Comparison of ENCODE assay signal across 16 cellular contexts in genomic region chr2:160956243-160956802, GRCh38.
DNase-seq lines count a peak whose midpoint lies in the region; ATAC-seq and TF ChIP-seq lines count a peak whose summit lies in the region.
"Had no signal": no experiment of that assay in that cellular context is flagged by ENCODE, and none has a peak within 500 bp of the region (broad histone marks: within the 10 kb centered on the region; RNA-seq: fewer than 3 reads in every experiment).

No MANE protein-coding gene starts in this region.

- H4K20me1 ChIP-seq in DND-41 (ENCODE audit: insufficient read depth, low read length): no peaks in the 10 kb centered on the region

- H3K79me2 ChIP-seq in DND-41 (ENCODE audit: insufficient read depth, low read length): no peaks in the 10 kb centered on the region

- no peaks in the 10 kb centered on the region for H3K27me3 ChIP-seq in DND-41 (ENCODE audit: insufficient read depth, low read length, poor library complexity)
- H3K27me3 ChIP-seq: SJCRH30 had no signal

- H3K27me3 Mint-ChIP-seq in WTC11 (ENCODE audit: low read depth): no peaks in the 10 kb centered on the region

- H3K9me3 Mint-ChIP-seq in WTC11: 0 out of 2 replicates have a peak, but pooled peaks cover 6% of the 10 kb centered on the region
- H3K9me3 Mint-ChIP-seq: natural killer cell treated with Interleukin-12 subunit alpha and Interleukin-12 subunit beta and Interleukin-15 and Interleukin-18, amount 100 ng/mL, for 72 hours had no signal

- no peak overlapping the region for H3K9ac ChIP-seq in DND-41 (ENCODE audit: low read depth, low read length)

- H2AFZ ChIP-seq in DND-41 (ENCODE audit: low read depth, low read length): no peak overlapping the region

- H3K4me3 ChIP-seq in DND-41 (ENCODE audit: low read depth in 1 of 2, low read length in 2 of 2): no peak overlapping the region
- H3K4me3 ChIP-seq: SJCRH30 had no signal

- intact Hi-C loops in Right ventricle myocardium inferior (cut with DNase I): no loop called here
- intact Hi-C loops in sciatic nerve (cut with DNase I): no loop called here

- H3K27ac ChIP-seq in DND-41 (ENCODE audit: low read length): no peak overlapping the region
- H3K27ac ChIP-seq: SJCRH30 had no signal

- DNase-seq in DND-41: peak; percentile 20
- DNase-seq in WTC11 (ENCODE audit: low spot score): no peak
- peak; percentile 35 for DNase-seq in Right ventricle myocardium inferior (ENCODE audit: missing footprints)
- no peak for DNase-seq in sciatic nerve (ENCODE audit: low spot score)
- no peak for DNase-seq in stimulated activated naive CD8-positive, alpha-beta T cell treated with anti-CD3 and anti-CD28 coated beads, Interleukin-15, Interleukin-2, amounts not matched to agents 100 U/mL and 50 U/mL, for 24 hours
- no peak for DNase-seq in HUDEP-2 (lab: John Stamatoyannopoulos, UW; ENCODE audit: unreplicated experiment in 76 of 76)
- DNase-seq: activated naive CD4-positive, alpha-beta T cell treated with anti-CD3 and anti-CD28 coated beads, Interleukin-2, amount 50 U/mL, for 16 hours; DMS 273 treated with DMSO at 0.1 percent for 48 hours; NCI-H146; NCI-H82; SJCRH30; small intestine; trophoblast cell had no signal

- H3K4me1 Mint-ChIP-seq in WTC11: no peaks in the 10 kb centered on the region

- CTCF ChIA-PET in WTC11 (lab: Charles Lee): interaction anchor here (1.0 kb wide), 1 partner anchor 14 kb away, joined by 3 read pairs; no protein-coding TSS in a partner anchor

- POLR2A ChIA-PET in WTC11 (lab: Charles Lee): no interaction called here

- ATAC-seq in DND-41 (ENCODE audit: insufficient read depth, low read depth): peak; percentile 56; the same call in 2 of the 3 replicates
- peak; percentile 22; the same call in 1 of the 2 replicates for ATAC-seq in WTC11
- peak; percentile 40 for ATAC-seq in Right ventricle myocardium inferior
- ATAC-seq in sciatic nerve: peak; percentile 58
- no peak for ATAC-seq in stimulated activated naive CD8-positive, alpha-beta T cell treated with anti-CD3 and anti-CD28 coated beads, Interleukin-15, Interleukin-2, amounts not matched to agents 100 U/mL and 50 U/mL, for 24 hours
- ATAC-seq in HG02678 (IDR thresholded peaks at IDR 0.05; ENCODE audit: unreplicated experiment): no peak
- ATAC-seq in HG03280 (IDR thresholded peaks at IDR 0.05; ENCODE audit: unreplicated experiment): no peak
- ATAC-seq: natural killer cell treated with Interleukin-12 subunit alpha and Interleukin-12 subunit beta and Interleukin-15 and Interleukin-18, amount 100 ng/mL, for 72 hours had no signal

- H3K36me3 ChIP-seq in DND-41 (ENCODE audit: insufficient read depth, low read length): no peaks in the 10 kb centered on the region
- H3K36me3 ChIP-seq: SJCRH30 had no signal

- no peak overlapping the region for H3K27ac Mint-ChIP-seq in WTC11
- H3K27ac Mint-ChIP-seq: natural killer cell treated with Interleukin-12 subunit alpha and Interleukin-12 subunit beta and Interleukin-15 and Interleukin-18, amount 100 ng/mL, for 72 hours had no signal

- no peak overlapping the region for H3K4me2 ChIP-seq in DND-41 (ENCODE audit: insufficient read depth, low read length)

- H3K9me3 ChIP-seq in DND-41 (ENCODE audit: insufficient read depth, low read length, severe bottlenecking): no peaks in the 10 kb centered on the region
- H3K9me3 ChIP-seq: SJCRH30 had no signal

- H3K4me1 ChIP-seq in DND-41 (ENCODE audit: insufficient read depth, low read length): peaks cover 5% of the 10 kb centered on the region; the same call in 1 of the 2 replicates
- H3K4me1 ChIP-seq: SJCRH30 had no signal

- no peak for TF ChIP-seq CTCF in DND-41 (IDR thresholded peaks at IDR 0.05; ENCODE audit: borderline replicate concordance, extremely low read depth, low read length, poor library complexity, severe bottlenecking)
- no peak for TF ChIP-seq CTCF in WTC11 (IDR thresholded peaks at IDR 0.05)

- no peak overlapping the region for H3K4me3 Mint-ChIP-seq in WTC11
- H3K4me3 Mint-ChIP-seq: natural killer cell treated with Interleukin-12 subunit alpha and Interleukin-12 subunit beta and Interleukin-15 and Interleukin-18, amount 100 ng/mL, for 72 hours had no signal

- no peaks in the 10 kb centered on the region; the same call in 1 of the 2 replicates for H3K36me3 Mint-ChIP-seq in WTC11
- H3K36me3 Mint-ChIP-seq: natural killer cell treated with Interleukin-12 subunit alpha and Interleukin-12 subunit beta and Interleukin-15 and Interleukin-18, amount 100 ng/mL, for 72 hours had no signal

TF ChIP-seq in WTC11, 78 proteins besides CTCF, POLR2A, EP300 and RAD21:
- TF ChIP-seq FOXJ3 (CRISPR knock-in tag; IDR thresholded peaks at IDR 0.05; ENCODE audit: borderline replicate concordance) (no peak), NFYB (CRISPR knock-in tag; conservative IDR thresholded peaks at IDR 0.05; ENCODE audit: low read depth) (no peak), E2F1 (CRISPR knock-in tag; IDR thresholded peaks at IDR 0.05) (no peak), NR3C1 (CRISPR knock-in tag; conservative IDR thresholded peaks at IDR 0.05; ENCODE audit: low read depth) (no peak), MXD4 (CRISPR knock-in tag; IDR thresholded peaks at IDR 0.05; ENCODE audit: borderline replicate concordance) (no peak), STAT6 (CRISPR knock-in tag; conservative IDR thresholded peaks at IDR 0.05; ENCODE audit: low read depth) (no peak), MAX (CRISPR knock-in tag; IDR thresholded peaks at IDR 0.05) (no peak), ZSCAN18 (CRISPR knock-in tag; IDR thresholded peaks at IDR 0.05) (no peak)

Comparison
In these comparisons a context has a peak if more than half of its experiments do, and no peak if none do; other contexts are left out.
1. ATAC-seq: peak in DND-41 (single experiment), WTC11 (single experiment), Right ventricle myocardium inferior (single experiment) and sciatic nerve (single experiment); none in stimulated activated naive CD8-positive, alpha-beta T cell treated with anti-CD3 and anti-CD28 coated beads, Interleukin-15, Interleukin-2, amounts not matched to agents 100 U/mL and 50 U/mL, for 24 hours (single experiment), HG02678 (single experiment) and HG03280 (single experiment).
2. DNase-seq: peak in DND-41 (single experiment) and Right ventricle myocardium inferior (single experiment); none in WTC11 (single experiment), sciatic nerve (single experiment), stimulated activated naive CD8-positive, alpha-beta T cell treated with anti-CD3 and anti-CD28 coated beads, Interleukin-15, Interleukin-2, amounts not matched to agents 100 U/mL and 50 U/mL, for 24 hours (single experiment) and HUDEP-2 (0 of 76).